9 cellular contexts compared by ENCODE assay signal in the genomic region with DNA sequence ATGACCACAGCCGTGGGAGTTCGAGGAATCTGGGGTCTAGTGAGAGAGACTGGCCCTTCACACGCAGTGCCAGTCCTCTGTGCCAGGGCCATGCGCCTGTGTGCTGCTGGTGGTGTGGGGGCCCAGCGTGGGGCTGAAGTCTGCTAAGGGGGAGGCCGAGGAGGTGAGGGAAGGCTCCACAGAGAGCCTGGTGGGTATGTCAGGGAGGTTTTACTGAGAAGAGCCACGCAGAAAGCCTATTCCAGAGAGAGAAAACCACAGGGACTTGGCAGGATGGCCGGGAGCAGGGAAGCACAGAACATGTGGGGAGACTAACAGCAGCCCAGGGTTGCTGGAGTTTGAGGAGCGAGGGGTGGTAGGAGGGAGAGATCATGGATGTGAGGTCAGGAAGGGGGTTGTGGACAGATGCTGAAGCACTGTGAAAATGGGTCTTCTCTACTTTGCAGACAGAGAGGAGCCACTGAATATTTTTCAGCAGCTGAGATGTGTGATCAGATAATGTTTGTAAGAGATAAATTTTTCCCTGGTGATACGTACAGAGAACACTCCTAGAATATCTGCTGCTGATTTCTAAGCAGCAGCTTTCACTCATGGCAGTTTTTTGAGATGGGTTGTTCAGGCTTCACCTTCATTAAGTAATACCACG. TPM values are rescaled to one million over a fixed set of nuclear protein-coding genes. Genes with fewer than 3 reads are reported as not detected.
DNase-seq lines count a peak whose midpoint lies in the region; ATAC-seq and TF ChIP-seq lines count a peak whose summit lies in the region.
"Had no signal": no experiment of that assay in that cellular context is flagged by ENCODE, and none has a peak within 500 bp of the region (broad histone marks: within the 10 kb centered on the region; RNA-seq: fewer than 3 reads in every experiment).

No MANE protein-coding gene starts in this region.

- H3K4me3 ChIP-seq in right atrium auricular region (no peak overlapping the region), hepatocyte (no peak overlapping the region), upper lobe of right lung (no peak overlapping the region)

- peak overlapping the region; percentile 2 for H3K4me2 ChIP-seq in hepatocyte

- H3K27ac ChIP-seq in right atrium auricular region (no peak overlapping the region), hepatocyte (no peak overlapping the region), upper lobe of right lung (no peak overlapping the region)

- H3K27me3 ChIP-seq in right atrium auricular region (no peaks in the 10 kb centered on the region), hepatocyte (no peaks in the 10 kb centered on the region), upper lobe of right lung (peaks cover 4% of the 10 kb centered on the region)

- H3K4me1 ChIP-seq in right atrium auricular region, result peaks cover 0 to 34% of the 10 kb centered on the region in 2 donors
- H3K4me1 ChIP-seq in hepatocyte (ENCODE audit: insufficient read depth), result no peaks in the 10 kb centered on the region
- H3K4me1 ChIP-seq in upper lobe of right lung, result peaks cover 17% of the 10 kb centered on the region

- ATAC-seq in Right ventricle myocardium inferior (peak; percentile 26), upper lobe of right lung (peak; percentile 6), HG03097 (IDR thresholded peaks at IDR 0.05; ENCODE audit: low FRiP score, unreplicated experiment) (no peak)
- peak; percentile 17 for ATAC-seq in activated CD8-positive, alpha-beta T cell treated with anti-CD3 and anti-CD28 coated beads for 36 hours

- no peaks in the 10 kb centered on the region for H3K4me1 Mint-ChIP-seq in activated CD8-positive, alpha-beta T cell treated with anti-CD3 and anti-CD28 coated beads for 36 hours (ENCODE audit: low read depth)

- H3K27me3 Mint-ChIP-seq in activated CD8-positive, alpha-beta T cell treated with anti-CD3 and anti-CD28 coated beads for 36 hours, result no peaks in the 10 kb centered on the region

- peaks cover 2% of the 10 kb centered on the region for H3K36me3 Mint-ChIP-seq in activated CD8-positive, alpha-beta T cell treated with anti-CD3 and anti-CD28 coated beads for 36 hours (ENCODE audit: low read depth)
- H3K36me3 Mint-ChIP-seq: activated naive CD4-positive, alpha-beta T cell treated with anti-CD3 and anti-CD28 coated beads, Interleukin-2, amount 50 U/mL, for 72 hours had no signal

- H4K20me1 ChIP-seq in hepatocyte (ENCODE audit: insufficient read depth, poor library complexity, severe bottlenecking), result no peaks in the 10 kb centered on the region

- intact Hi-C loops in Right ventricle myocardium inferior (cut with DNase I) (no loop called here), upper lobe of right lung (cut with DNase I) (no loop called here)
- intact Hi-C loops in activated CD8-positive, alpha-beta T cell treated with anti-CD3 and anti-CD28 coated beads for 36 hours (cut with micrococcal nuclease), result no loop called here

- POLR2A ChIA-PET in activated CD8-positive, alpha-beta T cell treated with anti-CD3 and anti-CD28 coated beads for 36 hours (lab: Charles Lee), result interaction anchor here (1.2 to 2.4 kb wide), 2 partner anchors 12 to 31 kb away, joined by 3 to 11 read pairs; no protein-coding TSS in a partner anchor

- peak; percentile 50 for DNase-seq in Right ventricle myocardium inferior (ENCODE audit: missing footprints)
- DNase-seq in right atrium auricular region (ENCODE audit: low spot score), result no peak
- DNase-seq in activated CD8-positive, alpha-beta T cell treated with anti-CD3 and anti-CD28 coated beads for 36 hours, result no peak
- DNase-seq in hepatocyte (ENCODE audit: low spot score), result no peak
- DNase-seq in upper lobe of right lung, result peak; percentile 69
- DNase-seq in MV-4-11 (lab: John Stamatoyannopoulos, UW), result no peak
- no peak for DNase-seq in GF-D8 (lab: John Stamatoyannopoulos, UW)

- H3K36me3 ChIP-seq in right atrium auricular region (no peaks in the 10 kb centered on the region), hepatocyte (replicated peaks; ENCODE audit: insufficient read depth, low read depth) (no peaks in the 10 kb centered on the region), upper lobe of right lung (no peaks in the 10 kb centered on the region)

- CTCF ChIA-PET in activated CD8-positive, alpha-beta T cell treated with anti-CD3 and anti-CD28 coated beads for 36 hours (lab: Charles Lee), result interaction anchor here (0.8 kb wide), 1 partner anchor 16 kb away, joined by 3 read pairs; no protein-coding TSS in a partner anchor

- no peaks in the 10 kb centered on the region for H3K9me3 Mint-ChIP-seq in activated CD8-positive, alpha-beta T cell treated with anti-CD3 and anti-CD28 coated beads for 36 hours
- H3K9me3 Mint-ChIP-seq: activated naive CD4-positive, alpha-beta T cell treated with anti-CD3 and anti-CD28 coated beads, Interleukin-2, amount 50 U/mL, for 72 hours had no signal

- H3K79me2 ChIP-seq in hepatocyte, result peaks cover 8% of the 10 kb centered on the region

- no peak overlapping the region for H3K27ac Mint-ChIP-seq in activated CD8-positive, alpha-beta T cell treated with anti-CD3 and anti-CD28 coated beads for 36 hours

- TF ChIP-seq CTCF in right atrium auricular region (IDR thresholded peaks at IDR 0.05) (no peak), hepatocyte (IDR thresholded peaks at IDR 0.05; ENCODE audit: poor library complexity) (no peak), upper lobe of right lung (IDR thresholded peaks at IDR 0.05) (no peak)
- TF ChIP-seq CTCF in activated CD8-positive, alpha-beta T cell treated with anti-CD3 and anti-CD28 coated beads for 36 hours (IDR thresholded peaks at IDR 0.05), result no peak

- no peaks in the 10 kb centered on the region for H3K9me3 ChIP-seq in right atrium auricular region
- H3K9me3 ChIP-seq in hepatocyte (ENCODE audit: low read depth), result no peaks in the 10 kb centered on the region
- no peaks in the 10 kb centered on the region for H3K9me3 ChIP-seq in upper lobe of right lung

- no peak overlapping the region for H3K4me3 Mint-ChIP-seq in activated CD8-positive, alpha-beta T cell treated with anti-CD3 and anti-CD28 coated beads for 36 hours

- 71% methylated on average over 11 of the region's 11 CpGs for WGBS in hepatocyte (ENCODE audit: low lambda C conversion rate, missing lambda C conversion rate)

- H2AFZ ChIP-seq in hepatocyte, result no peak overlapping the region

- H3K9me2 ChIP-seq in hepatocyte (replicated peaks; ENCODE audit: insufficient read depth), result no peaks in the 10 kb centered on the region

RNA-seq across cellular contexts. Expression of a gene that starts 35.4 kb away (rescaled TPM):
- total RNA-seq in Right ventricle myocardium inferior (50.0 TPM), right atrium auricular region (10 to 100 TPM; 45.1 to 54.1 TPM), hepatocyte (21.9 and 26.3 TPM in 2 replicates), upper lobe of right lung (61.2 TPM)
- 10 to 100 TPM; 32.5 to 34.2 TPM for total RNA-seq in activated CD8-positive, alpha-beta T cell treated with anti-CD3 and anti-CD28 coated beads for 36 hours
- polyA plus RNA-seq in hepatocyte, result 20.7 and 24.2 TPM in 2 replicates

Comparison
In these comparisons a context has a peak if more than half of its experiments do, and no peak if none do; other contexts are left out.
1. DNase-seq: peak in Right ventricle myocardium inferior (single experiment) and upper lobe of right lung (single experiment); none in right atrium auricular region (single experiment), activated CD8-positive, alpha-beta T cell treated with anti-CD3 and anti-CD28 coated beads for 36 hours (single experiment), hepatocyte (single experiment), MV-4-11 (single experiment) and GF-D8 (single experiment).